Comparison of ENCODE assay signal across 22 cellular contexts in genomic region chr2:84768840-84769239, GRCh38.
"Had no signal": no experiment of that assay in that cellular context is flagged by ENCODE, and none has a peak within 500 bp of the region (broad histone marks: within the 10 kb centered on the region; RNA-seq: fewer than 3 reads in every experiment).

No MANE protein-coding gene starts in this region.

- H3K4me3 ChIP-seq: pancreas, psoas muscle, right atrium auricular region, upper lobe of right lung had no signal

- DNase-seq: activated B cell treated with CpG ODN at 0.5 μM for 24 hours; activated CD4-positive, alpha-beta memory T cell treated with anti-CD3 and anti-CD28 coated beads for 36 hours; activated CD4-positive, alpha-beta T cell treated with anti-CD3 and anti-CD28 coated beads for 36 hours; activated naive CD4-positive, alpha-beta T cell treated with anti-CD3 and anti-CD28 coated beads for 36 hours; activated naive CD8-positive, alpha-beta T cell treated with anti-CD3 and anti-CD28 coated beads, Interleukin-2, amount 10 ng/mL, durations not matched to agents 7 days and 5 days; activated T-cell treated with anti-CD3 and anti-CD28 coated beads, Interleukin-2, amount 50 U/mL, for 48 hours; amniotic stem cell; cerebellar nuclear complex; cortex of kidney; endodermal cell; foreskin fibroblast; immature natural killer cell; kidney glomerular epithelial cell; left ventricle myocardium superior; midbrain; psoas muscle; stimulated activated CD4-positive, alpha-beta T cell treated with anti-CD3 and anti-CD28 coated beads, Interleukin-4, amount 100 ng/mL, for 4 hours; stimulated activated naive CD8-positive, alpha-beta T cell treated with anti-CD3 and anti-CD28 coated beads, Interleukin-15, Interleukin-2, amounts not matched to agents 100 U/mL and 50 U/mL, for 24 hours; T-helper 17 cell; upper lobe of right lung had no signal

- ATAC-seq: activated CD4-positive, alpha-beta T cell treated with anti-CD3 and anti-CD28 coated beads for 36 hours; left ventricle myocardium superior; pancreas; psoas muscle; stimulated activated naive CD8-positive, alpha-beta T cell treated with anti-CD3 and anti-CD28 coated beads, Interleukin-15, Interleukin-2, amounts not matched to agents 100 U/mL and 50 U/mL, for 24 hours; T-helper 17 cell; upper lobe of right lung had no signal

- H3K27ac ChIP-seq: pancreas, psoas muscle, right atrium auricular region, upper lobe of right lung had no signal

- H3K36me3 ChIP-seq: pancreas, right atrium auricular region, upper lobe of right lung had no signal

- H3K27me3 ChIP-seq: pancreas, right atrium auricular region, upper lobe of right lung had no signal

- H3K9me3 ChIP-seq: pancreas, upper lobe of right lung had no signal

- H3K4me1 ChIP-seq: pancreas, psoas muscle, right atrium auricular region, upper lobe of right lung had no signal
